In the genomic region with DNA sequence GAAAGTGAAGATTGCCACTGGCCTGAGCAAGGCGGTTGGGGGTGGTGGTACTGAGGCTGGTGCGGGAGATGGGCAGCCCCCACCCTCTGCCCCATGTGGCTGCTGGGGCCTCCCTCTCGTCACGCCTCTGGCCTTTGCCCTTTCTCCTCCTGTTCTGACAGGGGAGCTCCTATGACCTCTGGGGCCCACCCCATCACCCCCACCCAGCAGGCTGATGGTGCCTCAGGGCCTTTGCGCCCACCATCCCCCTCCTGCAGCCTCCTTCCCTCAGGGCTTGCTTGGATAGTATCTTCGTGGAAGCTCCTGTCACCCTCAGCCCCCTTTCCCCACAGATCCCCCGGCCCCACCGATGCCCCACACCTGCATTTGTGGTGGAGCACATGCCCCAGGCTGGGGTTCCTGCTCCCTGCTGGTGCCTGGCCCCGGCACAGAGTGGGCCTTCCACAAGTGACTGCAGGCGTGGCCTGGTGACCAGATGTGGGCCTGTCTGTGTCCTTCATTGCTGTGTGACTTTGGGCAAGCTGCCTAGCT, we compare ENCODE assay signal across 16 cellular contexts. TPM values are rescaled to one million over a fixed set of nuclear protein-coding genes. Genes with fewer than 3 reads are reported as not detected.
DNase-seq lines count a peak whose midpoint lies in the region; ATAC-seq, FAIRE-seq and TF ChIP-seq lines count a peak whose summit lies in the region.
"Had no signal": no experiment of that assay in that cellular context is flagged by ENCODE, and none has a peak within 500 bp of the region (broad histone marks: within the 10 kb centered on the region; RNA-seq: fewer than 3 reads in every experiment).

No MANE protein-coding gene starts in this region.

- no peak overlapping the region for H2AK9ac ChIP-seq in IMR-90 (replicated peaks; ENCODE audit: low read depth, low read length, poor library complexity)

- H2BK20ac ChIP-seq in IMR-90 (ENCODE audit: low read depth, low read length): no peak overlapping the region

- 93% methylated on average over 3 of the region's 10 CpGs; no CpG with 5 or more reads in 1 of the 2 experiments for WGBS in IMR-90 (ENCODE audit: extremely low coverage in 2 of 2, insufficient read length in 1 of 2), 2 experiments
- WGBS in upper lobe of left lung, 2 donors: 90 to 100% methylated on average over 5 to 9 of the region's 10 CpGs

- no peak overlapping the region for H2AFZ ChIP-seq in IMR-90 (replicated peaks; ENCODE audit: low read length, poor library complexity)

- no peak for FAIRE-seq in kidney (lab: Jason Lieb, UNC)

- no peak overlapping the region for H4K91ac ChIP-seq in IMR-90 (ENCODE audit: insufficient read depth, low read depth, low read length)

- peaks cover 6% of the 10 kb centered on the region for H3K9me1 ChIP-seq in IMR-90 (ENCODE audit: insufficient read depth, low read length)

- TF ChIP-seq CTCF in left ventricle myocardium inferior (IDR thresholded peaks at IDR 0.05; ENCODE audit: borderline replicate concordance): no peak
- no peak for TF ChIP-seq CTCF in right atrium auricular region (IDR thresholded peaks at IDR 0.05)
- TF ChIP-seq CTCF in IMR-90 (conservative IDR thresholded peaks at IDR 0.05; ENCODE audit: low read depth, low read length): no peak
- TF ChIP-seq CTCF in kidney (IDR thresholded peaks at IDR 0.05; ENCODE audit: borderline replicate concordance, extremely low read depth, insufficient read depth): no peak
- no peak for TF ChIP-seq CTCF in upper lobe of left lung (IDR thresholded peaks at IDR 0.05)

- no peak for TF ChIP-seq EP300 in upper lobe of left lung (IDR thresholded peaks at IDR 0.05)

- CTCF ChIA-PET in IMR-90 (lab: Yijun Ruan, JAX): no interaction called here

- intact Hi-C loops in left ventricle myocardium inferior (cut with micrococcal nuclease): no loop called here
- intact Hi-C loops in IMR-90 (cut with micrococcal nuclease): loop anchor here (5.0 kb wide), 1 partner anchor 296 kb away; a partner anchor contains a TSS
- intact Hi-C loops in kidney (cut with DNase I): no loop called here

- no peaks in the 10 kb centered on the region for H4K20me1 ChIP-seq in IMR-90 (ENCODE audit: insufficient read depth, low read length)

- H3K27ac ChIP-seq in left ventricle myocardium inferior (replicated peaks) (no peak overlapping the region), right atrium auricular region (no peak overlapping the region), IMR-90 (ENCODE audit: insufficient read depth, low read length) (no peak overlapping the region), kidney (ENCODE audit: low read depth in 2 of 2, low read length in 2 of 2) (no peak overlapping the region), upper lobe of left lung (no peak overlapping the region)
- H3K27ac ChIP-seq: adrenal gland, epithelial cell of prostate, skin epidermis had no signal

- no peak overlapping the region for H3K9ac ChIP-seq in IMR-90 (ENCODE audit: low read depth, low read length)
- H3K9ac ChIP-seq in kidney (ENCODE audit: low read length in 2 of 2): no peak overlapping the region

- H3K4me2 ChIP-seq in IMR-90 (ENCODE audit: low read depth, low read length): no peak overlapping the region

- H3K27me3 ChIP-seq in left ventricle myocardium inferior (ENCODE audit: low read depth): no peaks in the 10 kb centered on the region
- no peaks in the 10 kb centered on the region for H3K27me3 ChIP-seq in right atrium auricular region
- H3K27me3 ChIP-seq in IMR-90 (ENCODE audit: control insufficient read depth, insufficient read depth, low read length): no peaks in the 10 kb centered on the region
- H3K27me3 ChIP-seq in upper lobe of left lung: no peaks in the 10 kb centered on the region
- H3K27me3 ChIP-seq: adrenal gland had no signal

- dilution Hi-C loops in IMR-90 (cut with HindIII; ENCODE audit: low sequenced_read_pairs, unreplicated experiment): no loop called here

- H4K5ac ChIP-seq in IMR-90 (ENCODE audit: low read depth, low read length): no peak overlapping the region

- H3K4me1 ChIP-seq in left ventricle myocardium inferior (peaks cover 8% of the 10 kb centered on the region), right atrium auricular region (peaks cover 0 to 13% of the 10 kb centered on the region in 2 donors), IMR-90 (ENCODE audit: control insufficient read depth, insufficient read depth, low read length) (no peaks in the 10 kb centered on the region; the same call in 1 of the 2 replicates), kidney (ENCODE audit: control insufficient read depth in 1 of 2, insufficient read depth in 1 of 2, low read depth in 1 of 2, low read length in 2 of 2) (peaks cover 0 to 6% of the 10 kb centered on the region in 2 donors), upper lobe of left lung (peaks cover 5 to 13% (median 9%) of the 10 kb centered on the region in 4 donors)

- no peak overlapping the region for H3K56ac ChIP-seq in IMR-90 (ENCODE audit: extremely low read depth, insufficient read depth, low read length)

- H3K14ac ChIP-seq in IMR-90 (replicated peaks; ENCODE audit: low read depth, low read length): no peak overlapping the region

- ATAC-seq in IMR-90 (ENCODE audit: low read depth) (no peak), upper lobe of left lung (ENCODE audit: low FRiP score in 2 of 2) (no peak)
- ATAC-seq: HCT116, PC-3 had no signal

- H3K36me3 ChIP-seq in left ventricle myocardium inferior: peaks cover 32% of the 10 kb centered on the region
- peaks cover 15% of the 10 kb centered on the region for H3K36me3 ChIP-seq in right atrium auricular region
- peaks cover 21% of the 10 kb centered on the region for H3K36me3 ChIP-seq in IMR-90 (ENCODE audit: control insufficient read depth, insufficient read depth, low read length)
- peaks cover 6 to 8% of the 10 kb centered on the region in 2 donors for H3K36me3 ChIP-seq in kidney (ENCODE audit: control insufficient read depth in 1 of 2, insufficient read depth in 2 of 2, low read length in 2 of 2)
- peaks cover 1 to 31% (median 14%) of the 10 kb centered on the region in 4 donors for H3K36me3 ChIP-seq in upper lobe of left lung

- H2AK5ac ChIP-seq in IMR-90 (ENCODE audit: low read depth, low read length): peak overlapping the region; percentile 50; the same call in 1 of the 2 replicates

- POLR2A ChIA-PET in IMR-90 (lab: Charles Lee; ENCODE audit: unreplicated experiment): no interaction called here

- no peak overlapping the region for H2BK5ac ChIP-seq in IMR-90 (ENCODE audit: low read depth, low read length, poor library complexity, severe bottlenecking)

- no peak overlapping the region for H2BK120ac ChIP-seq in IMR-90 (ENCODE audit: low read depth, low read length)

- no peak overlapping the region for H3K4me3 ChIP-seq in left ventricle myocardium inferior
- no peak overlapping the region for H3K4me3 ChIP-seq in right atrium auricular region
- no peak overlapping the region for H3K4me3 ChIP-seq in IMR-90 (ENCODE audit: insufficient read depth, low read depth, low read length)
- H3K4me3 ChIP-seq in kidney (ENCODE audit: low read length in 2 of 2): no peak overlapping the region
- no peak overlapping the region for H3K4me3 ChIP-seq in upper lobe of left lung
- H3K4me3 ChIP-seq: adrenal gland, skin epidermis had no signal

- no peak overlapping the region for H3K23ac ChIP-seq in IMR-90 (ENCODE audit: low read depth, low read length)

- TF ChIP-seq POLR2A in IMR-90 (IDR thresholded peaks at IDR 0.05; ENCODE audit: low read depth, low read length): no peak
- no peak for TF ChIP-seq POLR2A in upper lobe of left lung (IDR thresholded peaks at IDR 0.05)

- no peak overlapping the region for H3K18ac ChIP-seq in IMR-90 (ENCODE audit: low read depth, low read length)

- H3K79me1 ChIP-seq in IMR-90 (ENCODE audit: low read depth in 1 of 2, low read length in 2 of 2): no peaks in the 10 kb centered on the region

- no peak overlapping the region for H3K4ac ChIP-seq in IMR-90 (ENCODE audit: low read depth, low read length)

- in situ Hi-C loops in IMR-90 (cut with MboI; ENCODE audit: low sequenced_read_pairs): no loop called here

- H2BK15ac ChIP-seq in IMR-90 (ENCODE audit: low read depth, low read length): no peak overlapping the region

- peak; percentile 12 for DNase-seq in left ventricle myocardium inferior
- no peak for DNase-seq in right atrium auricular region (ENCODE audit: low spot score)
- no peak for DNase-seq in IMR-90
- DNase-seq in kidney: peak; percentile 48
- DNase-seq in upper lobe of left lung: peak; percentile 17 to 47
- DNase-seq in NOMO-1 (lab: John Stamatoyannopoulos, UW; ENCODE audit: unreplicated experiment in 2 of 2): no peak
- DNase-seq in NCI-H526 (lab: John Stamatoyannopoulos, UW): no peak
- DNase-seq: AML-193, GF-D8, NCI-H1930, NCI-H526 treated with DMSO at 0.1 percent for 48 hours, PC-3 had no signal

- H3K9me3 ChIP-seq in left ventricle myocardium inferior (replicated peaks) (no peaks in the 10 kb centered on the region), right atrium auricular region (no peaks in the 10 kb centered on the region), IMR-90 (ENCODE audit: control insufficient read depth, insufficient read depth, low read length) (no peaks in the 10 kb centered on the region), kidney (ENCODE audit: control insufficient read depth in 1 of 2, low read length in 2 of 2) (no peaks in the 10 kb centered on the region), upper lobe of left lung (no peaks in the 10 kb centered on the region)
- H3K9me3 ChIP-seq: adrenal gland had no signal

- TF ChIP-seq RAD21 in IMR-90 (IDR thresholded peaks at IDR 0.05; ENCODE audit: low read length): no peak

- no peak overlapping the region for H4K8ac ChIP-seq in IMR-90 (ENCODE audit: low read depth in 2 of 2, low read length in 2 of 2)

- no TSS peak for BruUV-seq in IMR-90 (replicated peaks; lab: Mats Ljungman, UMichigan)

TF ChIP-seq in IMR-90, 13 proteins besides CTCF, POLR2A, EP300 and RAD21 (continues in another document):
- no peak for TF ChIP-seq NFE2L2 (IDR thresholded peaks at IDR 0.05; ENCODE audit: low read depth, low read length)
- TF ChIP-seq, protein P1, sequence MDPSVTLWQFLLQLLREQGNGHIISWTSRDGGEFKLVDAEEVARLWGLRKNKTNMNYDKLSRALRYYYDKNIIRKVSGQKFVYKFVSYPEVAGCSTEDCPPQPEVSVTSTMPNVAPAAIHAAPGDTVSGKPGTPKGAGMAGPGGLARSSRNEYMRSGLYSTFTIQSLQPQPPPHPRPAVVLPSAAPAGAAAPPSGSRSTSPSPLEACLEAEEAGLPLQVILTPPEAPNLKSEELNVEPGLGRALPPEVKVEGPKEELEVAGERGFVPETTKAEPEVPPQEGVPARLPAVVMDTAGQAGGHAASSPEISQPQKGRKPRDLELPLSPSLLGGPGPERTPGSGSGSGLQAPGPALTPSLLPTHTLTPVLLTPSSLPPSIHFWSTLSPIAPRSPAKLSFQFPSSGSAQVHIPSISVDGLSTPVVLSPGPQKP (IDR thresholded peaks at IDR 0.05; ENCODE audit: borderline replicate concordance, low read depth, low read length): no peak

RNA-seq across cellular contexts. Expression of a gene that starts 55.6 kb away (rescaled TPM):
- total RNA-seq in left ventricle myocardium inferior: 1.9 TPM
- total RNA-seq in right atrium auricular region: 1 to 10 TPM in 1 of 2 donors, under 1 TPM in 1; 0.93 to 5.7 TPM
- 0.18 and 0.28 TPM in 2 replicates for total RNA-seq in IMR-90 (2012; rRNA removed)
- 0.99 and 1.2 TPM in 2 replicates for polyA plus RNA-seq in IMR-90 (2012; rRNA removed)
- 1.5 and 1.6 TPM in 2 replicates for polyA plus RNA-seq in IMR-90 (2012; cell fraction: cytosol; rRNA removed)
- polyA plus RNA-seq in IMR-90 (2012; cell fraction: nucleus; rRNA removed; ENCODE audit: low replicate concordance): 4.0 and 6.6 TPM in 2 replicates
- 1.4 TPM for total RNA-seq in kidney
- polyA plus RNA-seq in kidney (ENCODE audit: insufficient read depth, low read depth, low replicate concordance): 0.52 TPM
- total RNA-seq in upper lobe of left lung: 1 to 10 TPM in 3 of 6 donors, under 1 TPM in 3; under 0.01 to 2.0 (median 0.88) TPM

Comparison
In these comparisons a context has a peak if more than half of its experiments do, and no peak if none do; other contexts are left out.
1. DNase-seq: peak in left ventricle myocardium inferior (single experiment), kidney (single experiment) and upper lobe of left lung (2 of 2); none in right atrium auricular region (single experiment), IMR-90 (single experiment), NOMO-1 (0 of 2) and NCI-H526 (0 of 2).